Comparison of ENCODE assay signal across 8 cellular contexts in genomic region chr17:82716383-82717181, GRCh38. TPM values are rescaled to one million over a fixed set of nuclear protein-coding genes. Genes with fewer than 3 reads are reported as not detected.
DNase-seq lines count a peak whose midpoint lies in the region; ATAC-seq and TF ChIP-seq lines count a peak whose summit lies in the region.

Gene FN3KRP (plus strand): TSS chr17:82716706. CDS start chr17:82716756, 50 bp downstream.

- TF ChIP-seq CTCF in HFF-Myc (IDR thresholded peaks at IDR 0.05; ENCODE audit: low read depth, low read length, missing control alignments) (no peak), omental fat pad (IDR thresholded peaks at IDR 0.05) (no peak), suprapubic skin (IDR thresholded peaks at IDR 0.05) (no peak)

- H3K4me3 ChIP-seq in HFF-Myc (replicated peaks; ENCODE audit: low read depth, low read length): peak within 1 kb of the TSS; percentile 81
- H3K4me3 ChIP-seq in suprapubic skin: peak within 1 kb of the TSS; percentile 89

- DNase-seq in ELR (ENCODE audit: low read depth): peak; percentile 94
- peak; percentile 63 for DNase-seq in HFF-Myc (ENCODE audit: extremely low read depth, low read depth)
- DNase-seq in NCI-H1105 (lab: John Stamatoyannopoulos, UW): peak; percentile 91
- DNase-seq in SKM-1 treated with dmso at 0.1 percent for 144 hours (lab: John Stamatoyannopoulos, UW; ENCODE audit: unreplicated experiment): peak; percentile 86
- DNase-seq in activated naive CD4-positive, alpha-beta T cell treated with anti-CD3 and anti-CD28 coated beads, Interleukin-2, amount 50 U/mL, for 72 hours (ENCODE audit: low spot score in 2 of 2): peak; percentile 89 to 90
- no peak for DNase-seq in glomerular endothelial cell (ENCODE audit: extremely low read depth, low read depth, low spot score)
- peak; percentile 75 for DNase-seq in omental fat pad (ENCODE audit: low spot score)
- DNase-seq in suprapubic skin (ENCODE audit: low spot score in 2 of 2): peak; percentile 96

- no peak for TF ChIP-seq POLR2A in suprapubic skin (IDR thresholded peaks at IDR 0.05)

- no peaks in the 10 kb centered on the region for H3K9me3 ChIP-seq in suprapubic skin

- TF ChIP-seq EP300 in suprapubic skin (IDR thresholded peaks at IDR 0.05): no peak

- peaks cover 20% of the 10 kb centered on the region for H3K4me1 ChIP-seq in suprapubic skin

- H3K27ac ChIP-seq in suprapubic skin: peak within 1 kb of the TSS; percentile 54

- peak within 1 kb of the TSS; percentile 67 to 99 for H3K27ac Mint-ChIP-seq in activated naive CD4-positive, alpha-beta T cell treated with anti-CD3 and anti-CD28 coated beads, Interleukin-2, amount 50 U/mL, for 72 hours

- H3K9me3 Mint-ChIP-seq in activated naive CD4-positive, alpha-beta T cell treated with anti-CD3 and anti-CD28 coated beads, Interleukin-2, amount 50 U/mL, for 72 hours: no peaks in the 10 kb centered on the region

- WGBS in suprapubic skin: under 1% methylated on average over 45 of the region's 86 CpGs

- no peaks in the 10 kb centered on the region for H3K27me3 ChIP-seq in suprapubic skin

- peaks cover 6 to 18% of the 10 kb centered on the region in 2 donors for H3K36me3 Mint-ChIP-seq in activated naive CD4-positive, alpha-beta T cell treated with anti-CD3 and anti-CD28 coated beads, Interleukin-2, amount 50 U/mL, for 72 hours

- ATAC-seq in activated naive CD4-positive, alpha-beta T cell treated with anti-CD3 and anti-CD28 coated beads, Interleukin-2, amount 50 U/mL, for 72 hours: peak; percentile 90 to 93
- ATAC-seq in omental fat pad (ENCODE audit: low FRiP score): peak; percentile 94

- H3K36me3 ChIP-seq in suprapubic skin: peaks cover 25% of the 10 kb centered on the region

RNA-seq across cellular contexts. Expression of gene FN3KRP, which starts in this region (rescaled TPM):
- 10 to 100 TPM; 45.9 to 51.2 TPM for total RNA-seq in activated naive CD4-positive, alpha-beta T cell treated with anti-CD3 and anti-CD28 coated beads, Interleukin-2, amount 50 U/mL, for 72 hours
- total RNA-seq in glomerular endothelial cell: 23.1 and 24.0 TPM in 2 replicates
- 10 to 100 TPM in 2 of 4 donors, 1 to 10 TPM in 2; 6.4 to 18.8 (median 12.3) TPM for total RNA-seq in omental fat pad
- total RNA-seq in suprapubic skin: 10 to 100 TPM; 15.9 to 26.6 (median 21.4) TPM
